Comparison of ENCODE assay signal across 8 cellular contexts in genomic region chr1:203306970-203307541, GRCh38. TPM values are rescaled to one million over a fixed set of nuclear protein-coding genes. Genes with fewer than 3 reads are reported as not detected.
DNase-seq lines count a peak whose midpoint lies in the region; ATAC-seq, FAIRE-seq and TF ChIP-seq lines count a peak whose summit lies in the region.

No MANE protein-coding gene starts in this region.

- H3K4me3 ChIP-seq in A673 (ENCODE audit: low read depth, low read length, poor library complexity, severe bottlenecking) (peak overlapping the region; percentile 72), K562 (no peak overlapping the region), HepG2 (replicated peaks in 1 of 3; ENCODE audit: insufficient read depth in 1 of 3, low read depth in 2 of 3, low read length in 3 of 3) (peak overlapping the region in 1 of 3 experiments; percentile 87; a peak in 3 of 6 replicates)

- DNase-seq in A673 (ENCODE audit: low spot score) (no peak), NCI-H69 (lab: John Stamatoyannopoulos, UW) (peak; percentile 45), K562 (ENCODE audit: extremely low read depth in 1 of 4, low spot score in 3 of 4) (no peak), HepG2 (ENCODE audit: low spot score) (no peak), NCI-H345 treated with DMSO at 0.1 percent for 48 hours (lab: John Stamatoyannopoulos, UW; ENCODE audit: unreplicated experiment) (no peak)

- H3K27me3 ChIP-seq in A673 (replicated peaks; ENCODE audit: insufficient read depth, low read depth, low read length, poor library complexity) (no peaks in the 10 kb centered on the region), K562 (ENCODE audit: control insufficient read depth in 2 of 2, insufficient read depth in 2 of 2, low read length in 2 of 2) (no peaks in the 10 kb centered on the region), HepG2 (ENCODE audit: control insufficient read depth in 1 of 2, insufficient read depth in 2 of 2, low read length in 2 of 2) (peaks cover 0 to 18% of the 10 kb centered on the region in 2 experiments; a peak in 3 of 5 replicates)

- ATAC-seq in K562 = no peak
- no peak for ATAC-seq in HepG2
- ATAC-seq in GM18519 (IDR thresholded peaks at IDR 0.05; ENCODE audit: low FRiP score, unreplicated experiment) = no peak
- no peak for ATAC-seq in esophagus mucosa

- 90% methylated on average over 21 of the region's 21 CpGs for WGBS in K562 (ENCODE audit: insufficient coverage, low coverage, missing lambda C conversion rate)
- over 99% methylated on average over 11 of the region's 21 CpGs for WGBS in HepG2 (ENCODE audit: low lambda C conversion rate)

- H3K4me1 ChIP-seq in A673 (ENCODE audit: insufficient read depth, low read length, poor library complexity, severe bottlenecking) = peaks cover 18% of the 10 kb centered on the region
- H3K4me1 ChIP-seq in K562 (replicated peaks in 1 of 2; ENCODE audit: control insufficient read depth in 2 of 2, insufficient read depth in 2 of 2, low read length in 2 of 2) = peaks cover 57 to 69% of the 10 kb centered on the region in 2 experiments
- H3K4me1 ChIP-seq in HepG2 (ENCODE audit: insufficient read depth, low read length) = peaks cover 43% of the 10 kb centered on the region

- FAIRE-seq in K562 (lab: Jason Lieb, UNC) (no peak), HepG2 (lab: Jason Lieb, UNC) (no peak)

- H3K27ac ChIP-seq in A673 (ENCODE audit: low read depth, low read length, poor library complexity, severe bottlenecking) = peak overlapping the region; percentile 80
- H3K27ac ChIP-seq in K562 (ENCODE audit: extremely low read depth, low read depth, low read length) = no peak overlapping the region; the same call in 2 of the 3 replicates
- H3K27ac ChIP-seq in HepG2 (ENCODE audit: extremely low read length, insufficient read depth, low read length) = no peak overlapping the region

- intact Hi-C loops in A673 (cut with micrococcal nuclease; ENCODE audit: unreplicated experiment) = no loop called here
- intact Hi-C loops in K562 (cut with micrococcal nuclease) = loop anchor here (1.0 kb wide), 1 partner anchor 20 kb away; no protein-coding TSS in a partner anchor
- intact Hi-C loops in HepG2 (cut with micrococcal nuclease; ENCODE audit: unreplicated experiment) = no loop called here

- in situ Hi-C loops in K562 (cut with MboI) = no loop called here
- in situ Hi-C loops in HepG2 (cut with HindIII; ENCODE audit: extremely low pct_ligation_motif_present, low pct_unique_long_range_greater_than_20kb) = no loop called here

- H3K9me3 Mint-ChIP-seq in stimulated activated naive CD8-positive, alpha-beta T cell treated with anti-CD3 and anti-CD28 coated beads, Interleukin-15, Interleukin-2, amounts not matched to agents 100 ng/mL and 50 ng/mL, for 24 hours = no peaks in the 10 kb centered on the region

- H3K4me3 Mint-ChIP-seq in stimulated activated naive CD8-positive, alpha-beta T cell treated with anti-CD3 and anti-CD28 coated beads, Interleukin-15, Interleukin-2, amounts not matched to agents 100 ng/mL and 50 ng/mL, for 24 hours = peak overlapping the region; percentile 98

- 0 out of 2 replicates have a peak, but pooled peaks have one; percentile 5 for TF ChIP-seq CTCF in A673 (conservative IDR thresholded peaks at IDR 0.05; ENCODE audit: low read depth, low read length)
- no peak for TF ChIP-seq CTCF in K562 (IDR thresholded peaks at IDR 0.05 in 2 of 3, conservative IDR thresholded peaks at IDR 0.05 in 1 of 3; ENCODE audit: insufficient read depth in 2 of 3, low read depth in 1 of 3, low read length in 3 of 3)
- TF ChIP-seq CTCF in HepG2 (CRISPR knock-in tag; IDR thresholded peaks at IDR 0.05) = no peak

- H3K79me2 ChIP-seq in K562 (ENCODE audit: control insufficient read depth, insufficient read depth, low read length) (peaks cover 26% of the 10 kb centered on the region; the same call in 2 of the 3 replicates), HepG2 (ENCODE audit: insufficient read depth, low read length) (peaks cover 13% of the 10 kb centered on the region)

- peak overlapping the region; percentile 68 to 84; a peak in 3 of 4 replicates for H3K9ac ChIP-seq in K562 (ENCODE audit: insufficient read depth in 1 of 2, low read depth in 2 of 2, low read length in 2 of 2)
- H3K9ac ChIP-seq in HepG2 (ENCODE audit: insufficient read depth, low read depth, low read length) = peak overlapping the region; percentile 84; the same call in 1 of the 2 replicates

- TF ChIP-seq EP300 in K562 (IDR thresholded peaks at IDR 0.05; ENCODE audit: low read length) = no peak
- no peak for TF ChIP-seq EP300 in HepG2 (IDR thresholded peaks at IDR 0.05; ENCODE audit: low read depth in 2 of 2, low read length in 2 of 2)
- no peak for TF ChIP-seq EP300 in HepG2 (CRISPR knock-in tag; IDR thresholded peaks at IDR 0.05; ENCODE audit: borderline replicate concordance)

- H3K36me3 ChIP-seq in A673 (ENCODE audit: insufficient read depth, low read length, poor library complexity, severe bottlenecking) (no peaks in the 10 kb centered on the region), K562 (ENCODE audit: control insufficient read depth, insufficient read depth, low read length) (peaks cover 11% of the 10 kb centered on the region), HepG2 (replicated peaks in 1 of 2; ENCODE audit: control insufficient read depth in 1 of 2, insufficient read depth in 2 of 2, low read length in 2 of 2) (peaks cover 0 to 3% of the 10 kb centered on the region in 2 experiments; a peak in 1 of 5 replicates)

- CTCF ChIA-PET in A673 (lab: Charles Lee) (no interaction called here), K562 (lab: Yijun Ruan, JAX; ENCODE audit: low intra/inter-chr PET ratio) (no interaction called here), HepG2 (lab: Yijun Ruan, JAX; ENCODE audit: low intra/inter-chr PET ratio, low total read pairs) (no interaction called here)

- POLR2A ChIA-PET in A673 (lab: Charles Lee; ENCODE audit: low non-redundant PET) = interaction anchor here (1.2 kb wide), 1 partner anchor 15 kb away, joined by 4 read pairs; no protein-coding TSS in a partner anchor
- POLR2A ChIA-PET in K562 (lab: Yijun Ruan, JAX) = interaction anchor here (0.6 to 9.3 kb wide), 13 partner anchors 7 to 1611 kb away, joined by 3 to 117 read pairs (median 5); no protein-coding TSS in a partner anchor
- POLR2A ChIA-PET in HepG2 (lab: Yijun Ruan, JAX) = interaction anchor here (1.1 to 6.3 kb wide), 7 partner anchors 9 to 38 kb away, joined by 3 to 77 read pairs (median 4); no protein-coding TSS in a partner anchor

- H3K4me2 ChIP-seq in K562 (ENCODE audit: insufficient read depth, low read length) = peak overlapping the region; percentile 84
- H3K4me2 ChIP-seq in HepG2 (ENCODE audit: low read depth, low read length) = peak overlapping the region; percentile 92

- peaks cover 32% of the 10 kb centered on the region for H4K20me1 ChIP-seq in K562 (replicated peaks; ENCODE audit: control insufficient read depth, insufficient read depth, low read length)
- H4K20me1 ChIP-seq in HepG2 (ENCODE audit: insufficient read depth, low read length) = no peaks in the 10 kb centered on the region

- TF ChIP-seq POLR2A in K562 (conservative IDR thresholded peaks at IDR 0.05) (no peak), HepG2 (IDR thresholded peaks at IDR 0.05; ENCODE audit: insufficient read depth in 1 of 2, low read depth in 2 of 2, low read length in 2 of 2) (no peak)

- H3K27me3 Mint-ChIP-seq in stimulated activated naive CD8-positive, alpha-beta T cell treated with anti-CD3 and anti-CD28 coated beads, Interleukin-15, Interleukin-2, amounts not matched to agents 100 ng/mL and 50 ng/mL, for 24 hours = no peaks in the 10 kb centered on the region

- peak overlapping the region; percentile 85 for H3K27ac Mint-ChIP-seq in stimulated activated naive CD8-positive, alpha-beta T cell treated with anti-CD3 and anti-CD28 coated beads, Interleukin-15, Interleukin-2, amounts not matched to agents 100 ng/mL and 50 ng/mL, for 24 hours

- BruUV-seq in A673 (replicated peaks; lab: Mats Ljungman, UMichigan) (no TSS peak), K562 (replicated peaks; lab: Mats Ljungman, UMichigan) (no TSS peak), HepG2 (replicated peaks; lab: Mats Ljungman, UMichigan) (no TSS peak)

- peaks cover 70% of the 10 kb centered on the region for H3K4me1 Mint-ChIP-seq in stimulated activated naive CD8-positive, alpha-beta T cell treated with anti-CD3 and anti-CD28 coated beads, Interleukin-15, Interleukin-2, amounts not matched to agents 100 ng/mL and 50 ng/mL, for 24 hours (ENCODE audit: low read depth)

- peaks cover 59% of the 10 kb centered on the region for H3K36me3 Mint-ChIP-seq in stimulated activated naive CD8-positive, alpha-beta T cell treated with anti-CD3 and anti-CD28 coated beads, Interleukin-15, Interleukin-2, amounts not matched to agents 100 ng/mL and 50 ng/mL, for 24 hours (ENCODE audit: low read depth)

- H3K9me3 ChIP-seq in A673 (ENCODE audit: low read depth, low read length, poor library complexity, severe bottlenecking) = no peaks in the 10 kb centered on the region
- no peaks in the 10 kb centered on the region for H3K9me3 ChIP-seq in K562 (replicated peaks; ENCODE audit: control insufficient read depth, insufficient read depth, low read depth, low read length)
- no peaks in the 10 kb centered on the region for H3K9me3 ChIP-seq in HepG2 (ENCODE audit: low read length)

- H2AFZ ChIP-seq in K562 (ENCODE audit: low read depth, low read length) = no peak overlapping the region
- no peak overlapping the region for H2AFZ ChIP-seq in HepG2 (ENCODE audit: low read length)

- TF ChIP-seq RAD21 in K562 (CRISPR knock-in tag; conservative IDR thresholded peaks at IDR 0.05 in 1 of 2, IDR thresholded peaks at IDR 0.05 in 1 of 2) (no peak), HepG2 (CRISPR knock-in tag; IDR thresholded peaks at IDR 0.05) (no peak)

- no peaks in the 10 kb centered on the region for H3K9me1 ChIP-seq in K562 (ENCODE audit: control insufficient read depth, insufficient read depth, low read length)

RNA-seq across cellular contexts. Expression of gene BTG2, which starts 1.7 kb away (rescaled TPM):
- 8.5 and 9.3 TPM in 2 replicates for total RNA-seq in A673 (2021)
- 20.8 and 48.4 TPM in 2 replicates for total RNA-seq in K562 (2011; cell fraction: chromatin; rRNA removed; ENCODE audit: low replicate concordance)
- total RNA-seq in K562 (2011; cell fraction: nucleolus; rRNA removed) = 32.6 and 48.7 TPM in 2 replicates
- 41.1 and 65.7 TPM in 2 replicates for total RNA-seq in K562 (2011; cell fraction: nucleoplasm; rRNA removed)
- total RNA-seq in K562 (2014; rRNA removed) = 8.7 and 11.3 TPM in 2 replicates
- 5.8 and 7.2 TPM in 2 replicates for total RNA-seq in K562 (2014; rRNA removed; fragmentation: Illumina TruSeq; extraction: Trizol)
- 2.6 and 2.9 TPM in 2 replicates for total RNA-seq in K562 (2015; rRNA removed; fragmentation: Illumina TruSeq; extraction: Trizol)
- 9.6 and 11.5 TPM in 2 replicates for total RNA-seq in K562 (2021)
- polyA plus RNA-seq in K562 (2011; rRNA removed) = 29.7 and 41.9 TPM in 2 replicates
- polyA plus RNA-seq in K562 (2011; cell fraction: cytosol; rRNA removed) = 33.8 and 79.9 TPM in 2 replicates
- polyA plus RNA-seq in K562 (2011; cell fraction: nucleus; rRNA removed) = 25.8 and 51.6 TPM in 2 replicates
- polyA plus RNA-seq in K562 (2012) = 6.2 and 11.0 TPM in 2 replicates
- 9.4 and 12.2 TPM in 2 replicates for polyA plus RNA-seq in K562 (2014; fragmentation: Illumina TruSeq; extraction: Trizol)
- 1 to 10 TPM; 2.3 to 3.8 TPM for polyA plus RNA-seq in K562 (2014; fragmentation: Nextera tagmentation; extraction: Ambion mirVana)
- polyA plus RNA-seq in K562 (2014; rRNA removed) = 10.1 and 12.7 TPM in 2 replicates
- polyA minus RNA-seq in K562 (2011; rRNA and poly(A)+ RNA removed) = 18.7 and 24.3 TPM in 2 replicates
- 12.4 and 25.9 TPM in 2 replicates for polyA minus RNA-seq in K562 (2011; cell fraction: cytosol; rRNA and poly(A)+ RNA removed)
- polyA minus RNA-seq in K562 (2011; cell fraction: nucleus; rRNA and poly(A)+ RNA removed) = 23.1 and 23.3 TPM in 2 replicates
- total RNA-seq in HepG2 (2016; rRNA removed; fragmentation: Illumina TruSeq; extraction: Trizol) = 18.3 and 18.7 TPM in 2 replicates
- 2.8 and 3.5 TPM in 2 replicates for total RNA-seq in HepG2 (2016; cell fraction: cytosol; rRNA removed; fragmentation: Illumina TruSeq; extraction: Trizol; ENCODE audit: low read depth)
- 15.4 and 19.8 TPM in 2 replicates for total RNA-seq in HepG2 (2016; cell fraction: insoluble cytoplasmic fraction; rRNA removed; fragmentation: Illumina TruSeq; extraction: Trizol)
- 11.7 and 12.9 TPM in 2 replicates for total RNA-seq in HepG2 (2016; cell fraction: membrane; rRNA removed; fragmentation: Illumina TruSeq; extraction: Trizol)
- total RNA-seq in HepG2 (2016; cell fraction: nucleus; rRNA removed; fragmentation: Illumina TruSeq; extraction: Trizol) = 11.8 and 13.3 TPM in 2 replicates
- 13.6 and 16.7 TPM in 2 replicates for polyA plus RNA-seq in HepG2 (2011; rRNA removed)
- polyA plus RNA-seq in HepG2 (2011; cell fraction: cytosol; rRNA removed) = 11.2 and 13.0 TPM in 2 replicates
- polyA plus RNA-seq in HepG2 (2011; cell fraction: nucleus; rRNA removed) = 8.6 and 10.6 TPM in 2 replicates
- polyA plus RNA-seq in HepG2 (2012) = 4.4 and 7.3 TPM in 2 replicates
- polyA plus RNA-seq in HepG2 (2016; cell fraction: cytosol; fragmentation: Illumina TruSeq; extraction: Trizol; ENCODE audit: low read depth) = 2.1 and 2.2 TPM in 2 replicates
- 18.8 and 19.2 TPM in 2 replicates for polyA plus RNA-seq in HepG2 (2016; cell fraction: insoluble cytoplasmic fraction; fragmentation: Illumina TruSeq; extraction: Trizol; ENCODE audit: low read depth)
- polyA plus RNA-seq in HepG2 (2016; cell fraction: membrane; fragmentation: Illumina TruSeq; extraction: Trizol; ENCODE audit: low read depth) = 6.5 and 7.0 TPM in 2 replicates
- 18.0 and 19.6 TPM in 2 replicates for polyA plus RNA-seq in HepG2 (2016; cell fraction: nucleus; fragmentation: Illumina TruSeq; extraction: Trizol; ENCODE audit: insufficient read depth, low read depth)
- polyA minus RNA-seq in HepG2 (2011; rRNA and poly(A)+ RNA removed; ENCODE audit: low replicate concordance) = 9.6 and 12.5 TPM in 2 replicates
- 8.5 and 9.2 TPM in 2 replicates for polyA minus RNA-seq in HepG2 (2011; cell fraction: cytosol; rRNA and poly(A)+ RNA removed)
- 4.9 and 8.8 TPM in 2 replicates for polyA minus RNA-seq in HepG2 (2011; cell fraction: nucleus; rRNA and poly(A)+ RNA removed)
- 22.6 TPM for total RNA-seq in esophagus mucosa

RNA-seq across cellular contexts. Expression of gene FMOD, which starts 43.9 kb away (rescaled TPM):
- total RNA-seq in A673 (2021) = 0.35 and 0.69 TPM in 2 replicates
- not detected in 2 replicates for total RNA-seq in K562 (2011; cell fraction: chromatin; rRNA removed; ENCODE audit: low replicate concordance)
- total RNA-seq in K562 (2011; cell fraction: nucleolus; rRNA removed) = not detected in 2 replicates
- not detected in 2 replicates for total RNA-seq in K562 (2011; cell fraction: nucleoplasm; rRNA removed)
- total RNA-seq in K562 (2014; rRNA removed) = not detected in 2 replicates
- not detected in 2 replicates for total RNA-seq in K562 (2014; rRNA removed; fragmentation: Illumina TruSeq; extraction: Trizol)
- total RNA-seq in K562 (2015; rRNA removed; fragmentation: Illumina TruSeq; extraction: Trizol) = not detected in 2 replicates
- 0.13 and 0.20 TPM in 2 replicates for total RNA-seq in K562 (2021)
- polyA plus RNA-seq in K562 (2011; rRNA removed) = 0.03 TPM in 1 of 2 replicates, not detected in the other
- 0.01 and 0.04 TPM in 2 replicates for polyA plus RNA-seq in K562 (2011; cell fraction: cytosol; rRNA removed)
- not detected in 2 replicates for polyA plus RNA-seq in K562 (2011; cell fraction: nucleus; rRNA removed)
- 0.30 TPM in 1 of 2 replicates, not detected in the other for polyA plus RNA-seq in K562 (2012)
- not detected in 2 replicates for polyA plus RNA-seq in K562 (2014; fragmentation: Illumina TruSeq; extraction: Trizol)
- under 1 TPM in 1 of 2 experiments, not detected in 1; 0.03 TPM for polyA plus RNA-seq in K562 (2014; fragmentation: Nextera tagmentation; extraction: Ambion mirVana)
- not detected in 2 replicates for polyA plus RNA-seq in K562 (2014; rRNA removed)
- not detected in 2 replicates for polyA minus RNA-seq in K562 (2011; rRNA and poly(A)+ RNA removed)
- not detected in 2 replicates for polyA minus RNA-seq in K562 (2011; cell fraction: cytosol; rRNA and poly(A)+ RNA removed)
- not detected in 2 replicates for polyA minus RNA-seq in K562 (2011; cell fraction: nucleus; rRNA and poly(A)+ RNA removed)
- not detected in 2 replicates for total RNA-seq in HepG2 (2016; rRNA removed; fragmentation: Illumina TruSeq; extraction: Trizol)
- total RNA-seq in HepG2 (2016; cell fraction: cytosol; rRNA removed; fragmentation: Illumina TruSeq; extraction: Trizol; ENCODE audit: low read depth) = not detected in 2 replicates
- not detected in 2 replicates for total RNA-seq in HepG2 (2016; cell fraction: insoluble cytoplasmic fraction; rRNA removed; fragmentation: Illumina TruSeq; extraction: Trizol)
- total RNA-seq in HepG2 (2016; cell fraction: membrane; rRNA removed; fragmentation: Illumina TruSeq; extraction: Trizol) = not detected in 2 replicates
- total RNA-seq in HepG2 (2016; cell fraction: nucleus; rRNA removed; fragmentation: Illumina TruSeq; extraction: Trizol) = not detected in 2 replicates
- 0.04 and 0.08 TPM in 2 replicates for polyA plus RNA-seq in HepG2 (2011; rRNA removed)
- 0.08 TPM in 2 replicates for polyA plus RNA-seq in HepG2 (2011; cell fraction: cytosol; rRNA removed)
- not detected in 2 replicates for polyA plus RNA-seq in HepG2 (2011; cell fraction: nucleus; rRNA removed)
- polyA plus RNA-seq in HepG2 (2012) = not detected in 2 replicates
- not detected in 2 replicates for polyA plus RNA-seq in HepG2 (2016; cell fraction: cytosol; fragmentation: Illumina TruSeq; extraction: Trizol; ENCODE audit: low read depth)
- not detected in 2 replicates for polyA plus RNA-seq in HepG2 (2016; cell fraction: insoluble cytoplasmic fraction; fragmentation: Illumina TruSeq; extraction: Trizol; ENCODE audit: low read depth)
- polyA plus RNA-seq in HepG2 (2016; cell fraction: membrane; fragmentation: Illumina TruSeq; extraction: Trizol; ENCODE audit: low read depth) = not detected in 2 replicates
- polyA plus RNA-seq in HepG2 (2016; cell fraction: nucleus; fragmentation: Illumina TruSeq; extraction: Trizol; ENCODE audit: insufficient read depth, low read depth) = not detected in 2 replicates
- polyA minus RNA-seq in HepG2 (2011; rRNA and poly(A)+ RNA removed; ENCODE audit: low replicate concordance) = not detected in 2 replicates
- polyA minus RNA-seq in HepG2 (2011; cell fraction: cytosol; rRNA and poly(A)+ RNA removed) = not detected in 2 replicates
- not detected in 2 replicates for polyA minus RNA-seq in HepG2 (2011; cell fraction: nucleus; rRNA and poly(A)+ RNA removed)
- 4.5 TPM for total RNA-seq in esophagus mucosa
